ENCODE assay signal across 14 cellular contexts in the genomic region with DNA sequence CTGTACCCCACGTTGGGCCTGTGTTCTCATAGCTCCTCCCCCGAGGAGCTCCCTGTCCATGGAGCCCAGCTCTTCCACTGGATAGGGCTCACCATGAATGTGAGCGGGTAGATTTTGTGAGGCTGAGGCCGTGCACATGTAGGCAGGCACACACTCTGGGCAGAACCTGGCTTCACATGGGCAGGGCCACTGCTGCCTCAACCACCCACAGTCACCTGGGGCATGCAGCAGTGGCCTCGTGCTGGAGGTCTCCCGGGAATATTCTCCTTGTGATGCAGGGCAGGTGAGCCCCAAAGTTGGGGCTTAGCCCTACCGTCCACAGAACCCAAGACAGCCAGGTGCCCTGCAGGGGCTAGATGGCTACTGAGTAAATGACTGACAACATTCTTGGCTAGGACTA.
DNase-seq lines count a peak whose midpoint lies in the region; ATAC-seq and TF ChIP-seq lines count a peak whose summit lies in the region.
"Had no signal": no experiment of that assay in that cellular context is flagged by ENCODE, and none has a peak within 500 bp of the region (broad histone marks: within the 10 kb centered on the region; RNA-seq: fewer than 3 reads in every experiment).

No MANE protein-coding gene starts in this region.

- no peak for ATAC-seq in activated naive CD4-positive, alpha-beta T cell treated with anti-CD3 and anti-CD28 coated beads, Interleukin-2, amount 50 U/mL, for 72 hours
- peak; percentile 22 for ATAC-seq in stimulated activated effector memory CD8-positive, alpha-beta T cell treated with anti-CD3 and anti-CD28 coated beads, Interleukin-12 subunit alpha, Interleukin-12 subunit beta, amount 100 ng/mL, for 72 hours
- ATAC-seq: CD8-positive, alpha-beta T cell; GM12878 had no signal

- no peaks in the 10 kb centered on the region for H3K27me3 ChIP-seq in H7 (ENCODE audit: control insufficient read depth, insufficient read depth, low read length)

- no peaks in the 10 kb centered on the region for H3K36me3 ChIP-seq in H7 (replicated peaks; ENCODE audit: control insufficient read depth, insufficient read depth, low read length)
- H3K36me3 ChIP-seq: HAP-1 had no signal

- H3K4me3 ChIP-seq in H7 (ENCODE audit: insufficient read depth, low read depth, low read length), result no peak overlapping the region
- H3K4me3 ChIP-seq: A549, GM12878, HAP-1 had no signal

- H3K27ac Mint-ChIP-seq in activated naive CD4-positive, alpha-beta T cell treated with anti-CD3 and anti-CD28 coated beads for 36 hours, result peak overlapping the region; percentile 47
- H3K27ac Mint-ChIP-seq in activated naive CD4-positive, alpha-beta T cell treated with anti-CD3 and anti-CD28 coated beads, Interleukin-2, amount 50 U/mL, for 72 hours, result no peak overlapping the region
- peak overlapping the region in 3 of 5 experiments; percentile 61 to 70 (median 61) for H3K27ac Mint-ChIP-seq in brain
- no peak overlapping the region for H3K27ac Mint-ChIP-seq in stimulated activated effector memory CD8-positive, alpha-beta T cell treated with anti-CD3 and anti-CD28 coated beads, Interleukin-12 subunit alpha, Interleukin-12 subunit beta, amount 100 ng/mL, for 72 hours
- H3K27ac Mint-ChIP-seq: CD8-positive, alpha-beta T cell had no signal

- H3K9me3 Mint-ChIP-seq in activated naive CD4-positive, alpha-beta T cell treated with anti-CD3 and anti-CD28 coated beads for 36 hours, result no peaks in the 10 kb centered on the region
- peaks cover 0 to 2% of the 10 kb centered on the region in 2 donors for H3K9me3 Mint-ChIP-seq in activated naive CD4-positive, alpha-beta T cell treated with anti-CD3 and anti-CD28 coated beads, Interleukin-2, amount 50 U/mL, for 72 hours
- peaks cover 0 to 6% (median 1%) of the 10 kb centered on the region in 5 experiments for H3K9me3 Mint-ChIP-seq in brain
- H3K9me3 Mint-ChIP-seq in stimulated activated effector memory CD8-positive, alpha-beta T cell treated with anti-CD3 and anti-CD28 coated beads, Interleukin-12 subunit alpha, Interleukin-12 subunit beta, amount 100 ng/mL, for 72 hours, result no peaks in the 10 kb centered on the region
- H3K9me3 Mint-ChIP-seq: CD8-positive, alpha-beta T cell had no signal

- H3K4me3 Mint-ChIP-seq in activated naive CD4-positive, alpha-beta T cell treated with anti-CD3 and anti-CD28 coated beads for 36 hours, result no peak overlapping the region
- H3K4me3 Mint-ChIP-seq in brain, result no peak overlapping the region
- H3K4me3 Mint-ChIP-seq in stimulated activated effector memory CD8-positive, alpha-beta T cell treated with anti-CD3 and anti-CD28 coated beads, Interleukin-12 subunit alpha, Interleukin-12 subunit beta, amount 100 ng/mL, for 72 hours, result no peak overlapping the region
- H3K4me3 Mint-ChIP-seq: CD8-positive, alpha-beta T cell had no signal

- H3K27me3 Mint-ChIP-seq in activated naive CD4-positive, alpha-beta T cell treated with anti-CD3 and anti-CD28 coated beads for 36 hours (ENCODE audit: low read depth), result peaks cover 6% of the 10 kb centered on the region
- H3K27me3 Mint-ChIP-seq in brain, result peaks cover 3% of the 10 kb centered on the region

- CTCF ChIA-PET in activated naive CD4-positive, alpha-beta T cell treated with anti-CD3 and anti-CD28 coated beads for 36 hours (lab: Charles Lee), result interaction anchor here (1.0 kb wide), 1 partner anchor 320 kb away, joined by 4 read pairs; no protein-coding TSS in a partner anchor

- no peak for TF ChIP-seq CTCF in brain (conservative IDR thresholded peaks at IDR 0.05)

- H3K4me1 Mint-ChIP-seq in activated naive CD4-positive, alpha-beta T cell treated with anti-CD3 and anti-CD28 coated beads for 36 hours (ENCODE audit: low read depth), result no peaks in the 10 kb centered on the region
- H3K4me1 Mint-ChIP-seq in brain, result peaks cover 28% of the 10 kb centered on the region
- no peaks in the 10 kb centered on the region for H3K4me1 Mint-ChIP-seq in stimulated activated effector memory CD8-positive, alpha-beta T cell treated with anti-CD3 and anti-CD28 coated beads, Interleukin-12 subunit alpha, Interleukin-12 subunit beta, amount 100 ng/mL, for 72 hours

- H3K36me3 Mint-ChIP-seq in activated naive CD4-positive, alpha-beta T cell treated with anti-CD3 and anti-CD28 coated beads for 36 hours (ENCODE audit: low read depth), result no peaks in the 10 kb centered on the region
- no peaks in the 10 kb centered on the region for H3K36me3 Mint-ChIP-seq in activated naive CD4-positive, alpha-beta T cell treated with anti-CD3 and anti-CD28 coated beads, Interleukin-2, amount 50 U/mL, for 72 hours
- H3K36me3 Mint-ChIP-seq in brain, result no peaks in the 10 kb centered on the region
- H3K36me3 Mint-ChIP-seq in stimulated activated effector memory CD8-positive, alpha-beta T cell treated with anti-CD3 and anti-CD28 coated beads, Interleukin-12 subunit alpha, Interleukin-12 subunit beta, amount 100 ng/mL, for 72 hours, result no peaks in the 10 kb centered on the region
- H3K36me3 Mint-ChIP-seq: CD8-positive, alpha-beta T cell had no signal

- intact Hi-C loops in activated naive CD4-positive, alpha-beta T cell treated with anti-CD3 and anti-CD28 coated beads for 36 hours (cut with micrococcal nuclease), result no loop called here

- no peak for DNase-seq in activated naive CD4-positive, alpha-beta T cell treated with anti-CD3 and anti-CD28 coated beads for 36 hours
- no peak for DNase-seq in activated naive CD4-positive, alpha-beta T cell treated with anti-CD3 and anti-CD28 coated beads, Interleukin-2, amount 50 U/mL, for 72 hours (ENCODE audit: low spot score in 2 of 2)
- no peak for DNase-seq in stimulated activated effector memory CD8-positive, alpha-beta T cell treated with anti-CD3 and anti-CD28 coated beads, Interleukin-12 subunit alpha, Interleukin-12 subunit beta, amount 100 ng/mL, for 72 hours (ENCODE audit: low spot score in 2 of 2)
- DNase-seq in H7 (no peak), mesenteric fat pad (ENCODE audit: low spot score) (no peak), glomerular visceral epithelial cell (ENCODE audit: extremely low spot score) (no peak)
- DNase-seq: AML-193; CD8-positive, alpha-beta T cell; EL; GOT3 had no signal

Comparison
In these comparisons a context has a peak if more than half of its experiments do, and no peak if none do; other contexts are left out.
1. H3K27ac Mint-ChIP-seq: peak in activated naive CD4-positive, alpha-beta T cell treated with anti-CD3 and anti-CD28 coated beads for 36 hours (single experiment) and brain (3 of 5); none in activated naive CD4-positive, alpha-beta T cell treated with anti-CD3 and anti-CD28 coated beads, Interleukin-2, amount 50 U/mL, for 72 hours (0 of 2) and stimulated activated effector memory CD8-positive, alpha-beta T cell treated with anti-CD3 and anti-CD28 coated beads, Interleukin-12 subunit alpha, Interleukin-12 subunit beta, amount 100 ng/mL, for 72 hours (single experiment).